13 cellular contexts compared by ENCODE assay signal in genomic region chr4:169618286-169618685, GRCh38. TPM values are rescaled to one million over a fixed set of nuclear protein-coding genes. Genes with fewer than 3 reads are reported as not detected.
A peak's percentile ranks its signal among the peaks of the same experiment; 100 is the strongest.
DNase-seq lines count a peak whose midpoint lies in the region; ATAC-seq, FAIRE-seq and TF ChIP-seq lines count a peak whose summit lies in the region.
"Had no signal": no experiment of that assay in that cellular context is flagged by ENCODE, and none has a peak within 500 bp of the region (broad histone marks: within the 10 kb centered on the region; RNA-seq: fewer than 3 reads in every experiment).

No MANE protein-coding gene starts in this region.

- H3K27me3 ChIP-seq in right cardiac atrium (ENCODE audit: control insufficient read depth, insufficient read depth): no peaks in the 10 kb centered on the region
- H3K27me3 ChIP-seq: foreskin keratinocyte had no signal

- peak overlapping the region; percentile 98 for H3K27ac Mint-ChIP-seq in activated CD4-positive, alpha-beta memory T cell treated with anti-CD3 and anti-CD28 coated beads for 36 hours

- DNase-seq in stimulated activated naive CD4-positive, alpha-beta T cell (lab: John Stamatoyannopoulos, UW): peak in 4 of 6 experiments; percentile 2 to 28 (median 11)
- no peak for DNase-seq in stimulated activated naive CD4-positive, alpha-beta T cell treated with Interleukin-2 at 50 U/mL for 16 hours (lab: John Stamatoyannopoulos, UW)
- no peak for DNase-seq in activated CD4-positive, alpha-beta memory T cell treated with anti-CD3 and anti-CD28 coated beads for 36 hours
- DNase-seq in fibroblast of villous mesenchyme (ENCODE audit: low read depth) (peak; percentile 42), NCI-H187 treated with DMSO at 0.1 percent for 48 hours (lab: John Stamatoyannopoulos, UW) (no peak), urothelium cell line (ENCODE audit: low spot score) (no peak), right cardiac atrium (no peak)
- DNase-seq: foreskin keratinocyte, NCI-H510A treated with DMSO at 0.1 percent for 48 hours, SHP77 treated with DMSO at 0.1 percent for 48 hours had no signal

- no peak for TF ChIP-seq CTCF in fibroblast of villous mesenchyme (IDR thresholded peaks at IDR 0.05; ENCODE audit: insufficient read depth, low read depth, low read length)

- POLR2A ChIA-PET in activated CD4-positive, alpha-beta memory T cell treated with anti-CD3 and anti-CD28 coated beads for 36 hours (lab: Charles Lee): no interaction called here

- no peaks in the 10 kb centered on the region for H3K9me3 Mint-ChIP-seq in activated CD4-positive, alpha-beta memory T cell treated with anti-CD3 and anti-CD28 coated beads for 36 hours

- H3K27ac ChIP-seq in right cardiac atrium (ENCODE audit: low read length): no peak overlapping the region
- H3K27ac ChIP-seq: foreskin keratinocyte had no signal

- 35% methylated on average over 3 of the region's 3 CpGs for WGBS in right cardiac atrium

- CTCF ChIA-PET in activated CD4-positive, alpha-beta memory T cell treated with anti-CD3 and anti-CD28 coated beads for 36 hours (lab: Charles Lee): interaction anchor here (2.4 kb wide), 1 partner anchor 42 kb away, joined by 18 read pairs; no protein-coding TSS in a partner anchor

- H3K4me1 Mint-ChIP-seq in activated CD4-positive, alpha-beta memory T cell treated with anti-CD3 and anti-CD28 coated beads for 36 hours (ENCODE audit: low read depth): peaks cover 58% of the 10 kb centered on the region

- no peak overlapping the region for H3K4me3 ChIP-seq in fibroblast of villous mesenchyme (ENCODE audit: low read depth, low read length)
- no peak overlapping the region for H3K4me3 ChIP-seq in right cardiac atrium (ENCODE audit: low read length)

- no peak for ATAC-seq in right cardiac atrium
- no peak for ATAC-seq in GM19452 (IDR thresholded peaks at IDR 0.05; ENCODE audit: unreplicated experiment)
- ATAC-seq: foreskin keratinocyte, sciatic nerve had no signal

- H3K27me3 Mint-ChIP-seq in activated CD4-positive, alpha-beta memory T cell treated with anti-CD3 and anti-CD28 coated beads for 36 hours: no peaks in the 10 kb centered on the region

- no peaks in the 10 kb centered on the region for H3K4me1 ChIP-seq in right cardiac atrium (ENCODE audit: control insufficient read depth, insufficient read depth, low read length)

- no peaks in the 10 kb centered on the region for H3K9me3 ChIP-seq in right cardiac atrium (ENCODE audit: control insufficient read depth, low read length)

- H3K36me3 Mint-ChIP-seq in activated CD4-positive, alpha-beta memory T cell treated with anti-CD3 and anti-CD28 coated beads for 36 hours: no peaks in the 10 kb centered on the region

- FAIRE-seq in urothelium cell line (lab: Jason Lieb, UNC): no peak
- FAIRE-seq: GM19239 had no signal

- intact Hi-C loops in activated CD4-positive, alpha-beta memory T cell treated with anti-CD3 and anti-CD28 coated beads for 36 hours (cut with micrococcal nuclease): loop anchor here (10.0 kb wide), 1 partner anchor 1133 kb away; the partner anchor contains the start of gene DDX60L
- intact Hi-C loops in right cardiac atrium (cut with DNase I): loop anchor here in 1 of 4 donors (5.0 kb wide), 1 partner anchor 94 kb away; no protein-coding TSS in a partner anchor

- peak overlapping the region; percentile 96 for H3K4me3 Mint-ChIP-seq in activated CD4-positive, alpha-beta memory T cell treated with anti-CD3 and anti-CD28 coated beads for 36 hours

RNA-seq across cellular contexts. Expression of gene CLCN3, which starts 2.1 kb away (rescaled TPM):
- 10 to 100 TPM; 17.3 to 18.6 TPM for total RNA-seq in activated CD4-positive, alpha-beta memory T cell treated with anti-CD3 and anti-CD28 coated beads for 36 hours
- total RNA-seq in fibroblast of villous mesenchyme (27.1 and 30.7 TPM in 2 replicates), right cardiac atrium (10 to 100 TPM; 45.1 to 51.3 (median 49.3) TPM)
- 19.6 TPM for polyA plus RNA-seq in right cardiac atrium

RNA-seq across cellular contexts. Expression of gene NEK1, which starts 5.9 kb away (rescaled TPM):
- total RNA-seq in activated CD4-positive, alpha-beta memory T cell treated with anti-CD3 and anti-CD28 coated beads for 36 hours: 10 to 100 TPM; 10.7 to 11.4 TPM
- total RNA-seq in fibroblast of villous mesenchyme: 8.7 and 11.2 TPM in 2 replicates
- total RNA-seq in right cardiac atrium: 10 to 100 TPM; 13.6 to 16.9 (median 15.2) TPM
- polyA plus RNA-seq in right cardiac atrium: 5.5 TPM

Comparison
In these comparisons a context has a peak if more than half of its experiments do, and no peak if none do; other contexts are left out.
1. DNase-seq: peak in stimulated activated naive CD4-positive, alpha-beta T cell (4 of 6) and fibroblast of villous mesenchyme (single experiment); none in stimulated activated naive CD4-positive, alpha-beta T cell treated with Interleukin-2 at 50 U/mL for 16 hours (single experiment), activated CD4-positive, alpha-beta memory T cell treated with anti-CD3 and anti-CD28 coated beads for 36 hours (single experiment), NCI-H187 treated with DMSO at 0.1 percent for 48 hours (single experiment), urothelium cell line (single experiment) and right cardiac atrium (0 of 3).